Comparison of ENCODE assay signal across 15 cellular contexts in the genomic region with DNA sequence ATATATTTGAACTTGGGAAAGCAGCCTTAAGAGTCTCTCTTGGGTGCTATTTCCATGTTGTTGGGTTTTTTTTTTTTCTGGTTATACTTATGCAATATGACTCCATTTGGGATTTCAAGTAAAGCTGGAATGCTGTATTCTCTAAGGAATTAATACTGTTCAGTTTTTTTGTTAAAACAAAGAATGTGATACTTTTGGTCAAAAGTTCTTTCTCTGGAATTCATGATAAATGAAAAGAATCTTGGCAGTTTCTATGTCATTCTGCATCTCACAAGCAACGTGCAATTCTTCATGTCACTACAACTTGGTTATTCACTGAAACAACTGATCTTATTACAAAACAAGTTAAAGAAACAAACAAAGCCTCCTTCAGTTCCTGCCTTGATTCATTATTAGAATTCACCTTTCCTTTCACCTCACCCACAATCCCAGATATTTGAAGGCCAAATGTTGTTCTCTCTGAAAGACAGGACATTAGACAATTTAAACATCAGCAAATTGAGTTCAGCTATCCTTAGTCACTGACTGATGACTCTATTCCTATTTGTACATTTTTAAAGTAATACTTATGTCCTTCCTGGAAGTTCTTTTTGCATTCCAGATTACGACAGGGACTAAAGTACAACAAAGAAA.
DNase-seq lines count a peak whose midpoint lies in the region; ATAC-seq, FAIRE-seq and TF ChIP-seq lines count a peak whose summit lies in the region.
"Had no signal": no experiment of that assay in that cellular context is flagged by ENCODE, and none has a peak within 500 bp of the region (broad histone marks: within the 10 kb centered on the region; RNA-seq: fewer than 3 reads in every experiment).

No MANE protein-coding gene starts in this region.

- H3K9me3 ChIP-seq in skeletal muscle satellite cell (replicated peaks; ENCODE audit: low read length), result no peaks in the 10 kb centered on the region
- H3K9me3 ChIP-seq: ovary had no signal

- no peak for TF ChIP-seq CTCF in cardiac fibroblast (IDR thresholded peaks at IDR 0.05; ENCODE audit: low read depth, low read length)

- H3K27me3 ChIP-seq in skeletal muscle satellite cell (ENCODE audit: control insufficient read depth, insufficient read depth, low read length), result no peaks in the 10 kb centered on the region
- H3K27me3 ChIP-seq: MG63, ovary had no signal

- peak; percentile 65 for FAIRE-seq in GM12892 (lab: Jason Lieb, UNC)

- H3K36me3 ChIP-seq in skeletal muscle satellite cell (ENCODE audit: insufficient read depth, low read length), result no peaks in the 10 kb centered on the region
- H3K36me3 ChIP-seq: MG63, ovary had no signal

- H3K4me3 ChIP-seq in cardiac fibroblast (replicated peaks in 1 of 2; ENCODE audit: low read depth in 2 of 2, low read length in 2 of 2), result no peak overlapping the region
- H3K4me3 ChIP-seq in skeletal muscle satellite cell (ENCODE audit: low read length), result no peak overlapping the region
- H3K4me3 ChIP-seq: MG63, ovary had no signal

- H3K4me2 ChIP-seq in skeletal muscle satellite cell (ENCODE audit: low read length), result peak overlapping the region; percentile 38

- ATAC-seq in GM21619 (IDR thresholded peaks at IDR 0.05; ENCODE audit: unreplicated experiment) (no peak), GM19452 (IDR thresholded peaks at IDR 0.05; ENCODE audit: unreplicated experiment) (no peak)

- H3K9ac ChIP-seq in skeletal muscle satellite cell (ENCODE audit: low read depth, low read length), result peak overlapping the region; percentile 10

- peaks cover 39% of the 10 kb centered on the region for H3K4me1 ChIP-seq in skeletal muscle satellite cell (ENCODE audit: control insufficient read depth, insufficient read depth, low read length)

- no peak for TF ChIP-seq POLR2A in GM12892 (IDR thresholded peaks at IDR 0.05; ENCODE audit: low read depth, low read length)

- DNase-seq in GM12892 (ENCODE audit: insufficient read length), result no peak
- peak; percentile 81 to 87 for DNase-seq in cardiac fibroblast (ENCODE audit: low read depth in 2 of 2)
- DNase-seq in iris pigment epithelial cell (ENCODE audit: low read depth), result peak; percentile 58
- DNase-seq in HUDEP-2 (lab: John Stamatoyannopoulos, UW; ENCODE audit: unreplicated experiment in 76 of 76), result no peak
- DNase-seq in NCI-H446 treated with DMSO at 0.1 percent for 48 hours (lab: John Stamatoyannopoulos, UW), result no peak
- DNase-seq: activated CD4-positive, alpha-beta T cell treated with anti-CD3 and anti-CD28 coated beads, Interleukin-2, amount 50 U/mL, for 4 hours; activated gamma-delta T cell treated with Interleukin-2 at 50 U/mL for 16 hours; CD8-positive, alpha-beta memory T cell; MG63; ovary; stimulated activated CD4-positive, alpha-beta T cell treated with anti-CD3 and anti-CD28 coated beads, Interleukin-4, amount 100 ng/mL, for 4 hours; T-helper 2 cell had no signal

Comparison
In these comparisons a context has a peak if more than half of its experiments do, and no peak if none do; other contexts are left out.
1. DNase-seq: peak in cardiac fibroblast (2 of 2) and iris pigment epithelial cell (single experiment); none in GM12892 (single experiment), HUDEP-2 (0 of 76) and NCI-H446 treated with DMSO at 0.1 percent for 48 hours (single experiment).